In genomic region chr15:96416934-96417759, GRCh38 we compare ENCODE assay signal across 9 cellular contexts.
A peak's percentile ranks its signal among the peaks of the same experiment; 100 is the strongest.
DNase-seq lines count a peak whose midpoint lies in the region; ATAC-seq and TF ChIP-seq lines count a peak whose summit lies in the region.
"Had no signal": no experiment of that assay in that cellular context is flagged by ENCODE, and none has a peak within 500 bp of the region (broad histone marks: within the 10 kb centered on the region; RNA-seq: fewer than 3 reads in every experiment).

No MANE protein-coding gene starts in this region.

- no peak for TF ChIP-seq CTCF in cardiac fibroblast (IDR thresholded peaks at IDR 0.05; ENCODE audit: low read depth, low read length)
- no peak for TF ChIP-seq CTCF in kidney epithelial cell (IDR thresholded peaks at IDR 0.05; ENCODE audit: insufficient read depth, low read length, poor library complexity, severe bottlenecking)
- TF ChIP-seq CTCF in stomach (IDR thresholded peaks at IDR 0.05): no peak
- TF ChIP-seq CTCF in dorsolateral prefrontal cortex (IDR thresholded peaks at IDR 0.05 in 54 of 56, conservative IDR thresholded peaks at IDR 0.05 in 2 of 56; ENCODE audit: low read depth in 1 of 56, partially characterized antibody in 56 of 56): no peak

- H3K9me3 ChIP-seq in HUES64 (ENCODE audit: insufficient read depth, low read depth, low read length): no peaks in the 10 kb centered on the region
- H3K9me3 ChIP-seq in stomach: no peaks in the 10 kb centered on the region

- no peaks in the 10 kb centered on the region for H3K36me3 ChIP-seq in HUES64 (ENCODE audit: insufficient read depth, low read length)
- no peaks in the 10 kb centered on the region for H3K36me3 ChIP-seq in kidney epithelial cell (ENCODE audit: control insufficient read depth, insufficient read depth, low read length)
- no peaks in the 10 kb centered on the region for H3K36me3 ChIP-seq in stomach

- H3K4me1 ChIP-seq in HUES64 (ENCODE audit: insufficient read depth, low read length) (peaks cover 38% of the 10 kb centered on the region), stomach (peaks cover 7 to 49% (median 35%) of the 10 kb centered on the region in 4 donors)

- DNase-seq in cardiac fibroblast (ENCODE audit: low read depth in 2 of 2): peak; percentile 22 to 23
- no peak for DNase-seq in kidney epithelial cell (ENCODE audit: low read depth)
- DNase-seq in stomach: peak; percentile 60
- DNase-seq in effector CD8-positive, alpha-beta T cell (lab: John Stamatoyannopoulos, UW): no peak
- DNase-seq in head of caudate nucleus: no peak
- no peak for DNase-seq in dorsolateral prefrontal cortex
- DNase-seq: NCI-H187 had no signal

- no peak for ATAC-seq in GM21717 (IDR thresholded peaks at IDR 0.05; ENCODE audit: unreplicated experiment)

- H3K9ac ChIP-seq in HUES64 (ENCODE audit: low read depth, low read length): no peak overlapping the region

- H3K27ac ChIP-seq in HUES64 (ENCODE audit: low read depth, low read length) (no peak overlapping the region), stomach (peak overlapping the region; percentile 80 to 93 (median 86)), dorsolateral prefrontal cortex (no peak overlapping the region)

- 1% methylated on average over 51 of the region's 51 CpGs for WGBS in HUES64
- WGBS in stomach, 5 donors: 2 to 6% (median 3%) methylated on average over 37 to 51 of the region's 51 CpGs

- no peak for TF ChIP-seq EP300 in stomach (IDR thresholded peaks at IDR 0.05)

- peaks cover 100% of the 10 kb centered on the region for H3K27me3 ChIP-seq in HUES64 (ENCODE audit: insufficient read depth, low read length)
- H3K27me3 ChIP-seq in kidney epithelial cell (ENCODE audit: control insufficient read depth, insufficient read depth, low read length): peaks cover 15% of the 10 kb centered on the region
- peaks cover 0 to 64% (median 40%) of the 10 kb centered on the region in 3 donors for H3K27me3 ChIP-seq in stomach
- peaks cover 9 to 100% (median 95%) of the 10 kb centered on the region in 45 donors for H3K27me3 ChIP-seq in dorsolateral prefrontal cortex

- H3K4me3 ChIP-seq in HUES64 (ENCODE audit: low read length) (peak overlapping the region; percentile 35), cardiac fibroblast (replicated peaks in 1 of 2; ENCODE audit: low read depth in 2 of 2, low read length in 2 of 2) (peak overlapping the region in 1 of 2 donors; percentile 42), kidney epithelial cell (ENCODE audit: low read depth, low read length) (peak overlapping the region; percentile 32), stomach (peak overlapping the region; percentile 46 to 59 (median 50)), dorsolateral prefrontal cortex (peak overlapping the region in 21 of 59 donors; percentile 1 to 42 (median 24))

- TF ChIP-seq POLR2A in stomach (IDR thresholded peaks at IDR 0.05): no peak

- intact Hi-C loops in stomach (cut with DNase I; ENCODE audit: low total_unique reads) (no loop called here), head of caudate nucleus (cut with DNase I) (no loop called here), dorsolateral prefrontal cortex (cut with DNase I) (no loop called here)

Comparison
In these comparisons a context has a peak if more than half of its experiments do, and no peak if none do; other contexts are left out.
1. H3K27ac ChIP-seq: peak in stomach (5 of 5); none in HUES64 (single experiment) and dorsolateral prefrontal cortex (0 of 59).
2. DNase-seq: peak in cardiac fibroblast (2 of 2) and stomach (single experiment); none in kidney epithelial cell (single experiment), effector CD8-positive, alpha-beta T cell (single experiment), head of caudate nucleus (0 of 42) and dorsolateral prefrontal cortex (0 of 10).